In genomic region chr11:2517386-2518064, GRCh38 we compare ENCODE assay signal across 1 cellular context.
TF ChIP-seq lines count a peak whose summit lies in the region.

No MANE protein-coding gene starts in this region.

TF ChIP-seq in HepG2, 621 proteins besides CTCF, POLR2A, EP300 and RAD21 (continued from another document):
- no peak for TF ChIP-seq ZUFSP (CRISPR knock-in tag; IDR thresholded peaks at IDR 0.05; ENCODE audit: borderline replicate concordance)
